ENCODE assay signal across 9 cellular contexts in genomic region chr7:6430271-6430940, GRCh38. TPM values are rescaled to one million over a fixed set of nuclear protein-coding genes. Genes with fewer than 3 reads are reported as not detected.
DNase-seq lines count a peak whose midpoint lies in the region; ATAC-seq, FAIRE-seq and TF ChIP-seq lines count a peak whose summit lies in the region.
"Had no signal": no experiment of that assay in that cellular context is flagged by ENCODE, and none has a peak within 500 bp of the region (broad histone marks: within the 10 kb centered on the region; RNA-seq: fewer than 3 reads in every experiment).

No MANE protein-coding gene starts in this region.

- no peak for FAIRE-seq in RCC 7860 (lab: Jason Lieb, UNC)

- H3K4me3 ChIP-seq in astrocyte of the spinal cord (ENCODE audit: low read depth, low read length): no peak overlapping the region

- in situ Hi-C loops in astrocyte of the spinal cord (cut with HindIII; ENCODE audit: low sequenced_read_pairs): no loop called here

- DNase-seq in COLO829 (ENCODE audit: low spot score) (peak; percentile 91), HT1080 (ENCODE audit: low read depth) (peak; percentile 34), astrocyte of the spinal cord (ENCODE audit: low read depth, low spot score) (peak; percentile 40), lung microvascular endothelial cell (ENCODE audit: low read depth in 2 of 2) (peak; percentile 26 to 34), NCI-H524 (lab: John Stamatoyannopoulos, UW) (no peak), RCC 7860 (ENCODE audit: low spot score) (no peak)
- no peak for DNase-seq in activated CD8-positive, alpha-beta memory T cell treated with anti-CD3 and anti-CD28 coated beads, Interleukin-2, amount 50 U/mL, for 4 hours
- DNase-seq: NCI-H69 had no signal

- peak; percentile 37 for TF ChIP-seq CTCF in astrocyte of the spinal cord (IDR thresholded peaks at IDR 0.05; ENCODE audit: low read depth, low read length)

- no peak for ATAC-seq in HG03460 (IDR thresholded peaks at IDR 0.05; ENCODE audit: unreplicated experiment)

RNA-seq across cellular contexts. Expression of gene DAGLB, which starts 17.3 kb away (rescaled TPM):
- total RNA-seq in HT1080 (2014; rRNA removed; shearing (Covaris generic)): 11.0 and 17.1 TPM in 2 replicates
- polyA plus RNA-seq in HT1080 (2015; cell fraction: cytosol; rRNA removed): 9.8 and 13.1 TPM in 2 replicates
- polyA plus RNA-seq in HT1080 (2015; cell fraction: nucleus; rRNA removed): 37.1 and 41.2 TPM in 2 replicates
- total RNA-seq in lung microvascular endothelial cell: 8.9 and 14.2 TPM in 2 replicates

RNA-seq across cellular contexts. Expression of gene KDELR2, which starts 53.5 kb away (rescaled TPM):
- 66.7 and 125 TPM in 2 replicates for total RNA-seq in HT1080 (2014; rRNA removed; shearing (Covaris generic))
- 165 and 187 TPM in 2 replicates for polyA plus RNA-seq in HT1080 (2015; cell fraction: cytosol; rRNA removed)
- polyA plus RNA-seq in HT1080 (2015; cell fraction: nucleus; rRNA removed): 78.3 and 82.8 TPM in 2 replicates
- 94.6 and 111 TPM in 2 replicates for total RNA-seq in lung microvascular endothelial cell

RNA-seq across cellular contexts. Expression of gene RAC1, which starts 56.1 kb away (rescaled TPM):
- 106 and 202 TPM in 2 replicates for total RNA-seq in HT1080 (2014; rRNA removed; shearing (Covaris generic))
- 342 and 349 TPM in 2 replicates for polyA plus RNA-seq in HT1080 (2015; cell fraction: cytosol; rRNA removed)
- polyA plus RNA-seq in HT1080 (2015; cell fraction: nucleus; rRNA removed): 174 and 185 TPM in 2 replicates
- total RNA-seq in lung microvascular endothelial cell: 41.6 and 44.4 TPM in 2 replicates

Comparison
In these comparisons a context has a peak if more than half of its experiments do, and no peak if none do; other contexts are left out.
1. DNase-seq: peak in COLO829 (single experiment), HT1080 (single experiment), astrocyte of the spinal cord (single experiment) and lung microvascular endothelial cell (2 of 2); none in activated CD8-positive, alpha-beta memory T cell treated with anti-CD3 and anti-CD28 coated beads, Interleukin-2, amount 50 U/mL, for 4 hours (single experiment), NCI-H524 (0 of 2) and RCC 7860 (single experiment).